Comparison of ENCODE assay signal across 1 cellular context in genomic region chr17:2794116-2794803, GRCh38.
TF ChIP-seq lines count a peak whose summit lies in the region.

No MANE protein-coding gene starts in this region.

TF ChIP-seq in GM12878, 131 proteins besides CTCF, POLR2A, EP300 and RAD21:
- TF ChIP-seq JUND (IDR thresholded peaks at IDR 0.05; ENCODE audit: low read depth, low read length) (no peak), SKIL (IDR thresholded peaks at IDR 0.05; ENCODE audit: low read depth, poor library complexity, severe bottlenecking) (no peak), MYC (IDR thresholded peaks at IDR 0.05; ENCODE audit: insufficient read depth, insufficient read length, insufficient replicate concordance, low read length, severe bottlenecking) (no peak), HDAC2 (IDR thresholded peaks at IDR 0.05) (no peak), IKZF2 (IDR thresholded peaks at IDR 0.05) (no peak), ZNF24 (IDR thresholded peaks at IDR 0.05) (no peak), HSF1 (IDR thresholded peaks at IDR 0.05; ENCODE audit: low read depth, low read length) (no peak), MXI1 (IDR thresholded peaks at IDR 0.05; ENCODE audit: low read depth, low read length) (no peak), JUNB (IDR thresholded peaks at IDR 0.05) (no peak), MYB (IDR thresholded peaks at IDR 0.05; ENCODE audit: borderline replicate concordance, low read depth, low read length) (no peak)
